Comparison of ENCODE assay signal across 6 cellular contexts in genomic region chr6:92433911-92434310, GRCh38.
"Had no signal": no experiment of that assay in that cellular context is flagged by ENCODE, and none has a peak within 500 bp of the region (broad histone marks: within the 10 kb centered on the region; RNA-seq: fewer than 3 reads in every experiment).

No MANE protein-coding gene starts in this region.

- ATAC-seq: GM23338, K562 had no signal

- DNase-seq: H9, HCEC 1CT, IMR-90, KG1 had no signal

- H3K4me3 ChIP-seq: GM23338, K562 had no signal
